14 cellular contexts compared by ENCODE assay signal in the genomic region with DNA sequence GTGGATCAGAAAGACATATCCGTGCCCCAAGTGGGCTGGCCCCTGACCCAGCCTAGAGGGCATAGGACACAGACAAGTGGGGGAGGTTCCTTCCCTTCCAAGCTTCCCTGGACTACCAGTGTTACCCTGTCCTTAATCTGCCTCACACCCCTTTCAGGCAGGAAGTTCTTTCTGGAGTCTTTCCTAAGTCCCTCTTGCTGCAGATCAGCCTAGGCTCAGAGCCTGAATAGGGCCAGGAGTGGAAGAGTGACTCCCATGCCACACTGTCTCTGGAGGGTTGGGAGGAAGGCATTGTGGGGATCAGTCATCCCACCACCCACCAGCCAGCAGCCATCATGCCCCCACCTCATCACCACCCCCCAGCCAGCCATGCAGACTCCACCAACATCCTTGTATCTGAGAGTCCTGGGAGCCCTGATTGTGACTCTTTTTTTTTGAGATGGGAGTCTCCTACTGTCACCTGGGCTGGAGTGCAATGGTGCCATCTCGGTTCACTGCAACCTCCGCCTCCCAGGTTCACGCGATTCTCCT.
"Had no signal": no experiment of that assay in that cellular context is flagged by ENCODE, and none has a peak within 500 bp of the region (broad histone marks: within the 10 kb centered on the region; RNA-seq: fewer than 3 reads in every experiment).

No MANE protein-coding gene starts in this region.

- DNase-seq: activated CD4-positive, alpha-beta T cell treated with anti-CD3 and anti-CD28 coated beads, Interleukin-2, amount 50 U/mL, for 48 hours; activated gamma-delta T cell; activated naive CD8-positive, alpha-beta T cell treated with anti-CD3 and anti-CD28 coated beads for 36 hours; activated T-cell treated with anti-CD3 and anti-CD28 coated beads, Interleukin-2, amount 50 U/mL, for 24 hours; brain microvascular endothelial cell; cerebellar nuclear complex; mammary epithelial cell; stimulated activated naive CD8-positive, alpha-beta T cell treated with anti-CD3 and anti-CD28 coated beads, Interleukin-15, amount 100 ng/mL, for 72 hours; T-helper 9 cell had no signal

- H3K4me3 Mint-ChIP-seq: activated CD8-positive, alpha-beta memory T cell treated with anti-CD3 and anti-CD28 coated beads, Interleukin-2, amount 10 ng/mL, durations not matched to agents 7 days and 5 days; activated naive CD8-positive, alpha-beta T cell treated with anti-CD3 and anti-CD28 coated beads for 36 hours; activated T-cell treated with anti-CD3 and anti-CD28 coated beads, Interleukin-2, amount 50 U/mL, for 24 hours had no signal

- H3K36me3 Mint-ChIP-seq: activated CD8-positive, alpha-beta memory T cell treated with anti-CD3 and anti-CD28 coated beads, Interleukin-2, amount 10 ng/mL, durations not matched to agents 7 days and 5 days; activated naive CD8-positive, alpha-beta T cell treated with anti-CD3 and anti-CD28 coated beads for 36 hours had no signal

- H3K9me3 Mint-ChIP-seq: activated naive CD8-positive, alpha-beta T cell treated with anti-CD3 and anti-CD28 coated beads for 36 hours; activated T-cell treated with anti-CD3 and anti-CD28 coated beads, Interleukin-2, amount 50 U/mL, for 24 hours; stimulated activated naive CD8-positive, alpha-beta T cell treated with anti-CD3 and anti-CD28 coated beads, Interleukin-15, amount 100 ng/mL, for 72 hours had no signal

- H3K27ac Mint-ChIP-seq: activated CD8-positive, alpha-beta memory T cell treated with anti-CD3 and anti-CD28 coated beads, Interleukin-2, amount 10 ng/mL, durations not matched to agents 7 days and 5 days; activated naive CD8-positive, alpha-beta T cell treated with anti-CD3 and anti-CD28 coated beads for 36 hours; activated T-cell treated with anti-CD3 and anti-CD28 coated beads, Interleukin-2, amount 50 U/mL, for 24 hours; naive thymus-derived CD4-positive, alpha-beta T cell had no signal

- ATAC-seq: activated CD8-positive, alpha-beta memory T cell treated with anti-CD3 and anti-CD28 coated beads, Interleukin-2, amount 10 ng/mL, durations not matched to agents 7 days and 5 days; naive thymus-derived CD4-positive, alpha-beta T cell; right cardiac atrium; stimulated activated naive CD8-positive, alpha-beta T cell treated with anti-CD3 and anti-CD28 coated beads, Interleukin-15, amount 100 ng/mL, for 72 hours had no signal

- H3K4me3 ChIP-seq: SK-N-MC had no signal

- H3K27ac ChIP-seq: brain microvascular endothelial cell, SK-N-MC, upper lobe of left lung had no signal
